27 cellular contexts compared by ENCODE assay signal in genomic region chr5:52712354-52712753, GRCh38.
DNase-seq lines count a peak whose midpoint lies in the region; ATAC-seq and FAIRE-seq lines count a peak whose summit lies in the region.
"Had no signal": no experiment of that assay in that cellular context is flagged by ENCODE, and none has a peak within 500 bp of the region (broad histone marks: within the 10 kb centered on the region; RNA-seq: fewer than 3 reads in every experiment).

No MANE protein-coding gene starts in this region.

- peaks cover 4 to 6% of the 10 kb centered on the region in 2 donors for H3K9me3 Mint-ChIP-seq in activated T-cell treated with anti-CD3 and anti-CD28 coated beads, Interleukin-2, amount 50 U/mL, for 72 hours
- no peaks in the 10 kb centered on the region for H3K9me3 Mint-ChIP-seq in stimulated activated effector memory CD8-positive, alpha-beta T cell treated with anti-CD3 and anti-CD28 coated beads, Interleukin-12 subunit alpha, Interleukin-12 subunit beta, amount 100 ng/mL, for 72 hours

- ATAC-seq in activated T-cell treated with anti-CD3 and anti-CD28 coated beads, Interleukin-2, amount 50 U/mL, for 72 hours (replicated peaks in 1 of 2), result peak; percentile 45 to 52
- ATAC-seq in stimulated activated effector memory CD8-positive, alpha-beta T cell treated with anti-CD3 and anti-CD28 coated beads, Interleukin-12 subunit alpha, Interleukin-12 subunit beta, amount 100 ng/mL, for 72 hours, result peak; percentile 70
- ATAC-seq in HG02938 (IDR thresholded peaks at IDR 0.05; ENCODE audit: unreplicated experiment) (no peak), GM19455 (IDR thresholded peaks at IDR 0.05; ENCODE audit: unreplicated experiment) (no peak)
- ATAC-seq: GM23338, K562, PC-3 had no signal

- peaks cover 5% of the 10 kb centered on the region for H3K27me3 Mint-ChIP-seq in activated T-cell treated with anti-CD3 and anti-CD28 coated beads, Interleukin-2, amount 50 U/mL, for 72 hours (ENCODE audit: low read depth)

- peaks cover 14% of the 10 kb centered on the region for H3K4me1 Mint-ChIP-seq in activated T-cell treated with anti-CD3 and anti-CD28 coated beads, Interleukin-2, amount 50 U/mL, for 72 hours (ENCODE audit: low read depth)
- H3K4me1 Mint-ChIP-seq in stimulated activated effector memory CD8-positive, alpha-beta T cell treated with anti-CD3 and anti-CD28 coated beads, Interleukin-12 subunit alpha, Interleukin-12 subunit beta, amount 100 ng/mL, for 72 hours, result peaks cover 29% of the 10 kb centered on the region
- H3K4me1 Mint-ChIP-seq: GM23338, H9 had no signal

- peak; percentile 45 for FAIRE-seq in colon (lab: Jason Lieb, UNC)
- FAIRE-seq: A204.1, G401.6, HTR-8/SVneo, K562 had no signal

- H3K27ac ChIP-seq in KOPT-K1 (ENCODE audit: low read depth, low read length, poor library complexity, severe bottlenecking), result peak overlapping the region; percentile 51
- H3K27ac ChIP-seq: BLaER1 had no signal

- H3K27ac Mint-ChIP-seq in activated T-cell treated with anti-CD3 and anti-CD28 coated beads, Interleukin-2, amount 50 U/mL, for 72 hours, result no peak overlapping the region
- no peak overlapping the region for H3K27ac Mint-ChIP-seq in stimulated activated effector memory CD8-positive, alpha-beta T cell treated with anti-CD3 and anti-CD28 coated beads, Interleukin-12 subunit alpha, Interleukin-12 subunit beta, amount 100 ng/mL, for 72 hours
- H3K27ac Mint-ChIP-seq: GM23338, H9 had no signal

- H3K4me3 Mint-ChIP-seq in activated T-cell treated with anti-CD3 and anti-CD28 coated beads, Interleukin-2, amount 50 U/mL, for 72 hours, result no peak overlapping the region
- H3K4me3 Mint-ChIP-seq in stimulated activated effector memory CD8-positive, alpha-beta T cell treated with anti-CD3 and anti-CD28 coated beads, Interleukin-12 subunit alpha, Interleukin-12 subunit beta, amount 100 ng/mL, for 72 hours, result no peak overlapping the region
- H3K4me3 Mint-ChIP-seq: CD4-positive, CD25-positive, alpha-beta regulatory T cell; GM23338; H9 had no signal

- no peaks in the 10 kb centered on the region for H3K36me3 ChIP-seq in KOPT-K1 (ENCODE audit: insufficient read depth, low read length)
- H3K36me3 ChIP-seq: BLaER1 had no signal

- peaks cover 2 to 6% of the 10 kb centered on the region in 2 donors for H3K36me3 Mint-ChIP-seq in activated T-cell treated with anti-CD3 and anti-CD28 coated beads, Interleukin-2, amount 50 U/mL, for 72 hours (ENCODE audit: insufficient read depth in 2 of 2)
- H3K36me3 Mint-ChIP-seq in stimulated activated effector memory CD8-positive, alpha-beta T cell treated with anti-CD3 and anti-CD28 coated beads, Interleukin-12 subunit alpha, Interleukin-12 subunit beta, amount 100 ng/mL, for 72 hours, result no peaks in the 10 kb centered on the region
- H3K36me3 Mint-ChIP-seq: CD4-positive, CD25-positive, alpha-beta regulatory T cell had no signal

- no peak for DNase-seq in activated T-cell treated with anti-CD3 and anti-CD28 coated beads, Interleukin-2, amount 50 U/mL, for 72 hours
- DNase-seq in activated T-cell treated with anti-CD3 and anti-CD28 coated beads, Interleukin-2, amount 50 U/mL, for 1 hour, result no peak
- DNase-seq in stimulated activated effector memory CD8-positive, alpha-beta T cell treated with anti-CD3 and anti-CD28 coated beads, Interleukin-12 subunit alpha, Interleukin-12 subunit beta, amount 100 ng/mL, for 72 hours (ENCODE audit: low spot score in 2 of 2), result no peak
- DNase-seq: CD4-positive, CD25-positive, alpha-beta regulatory T cell; COR-L47; DMS53; H9; MV-4-11; NCI-H1105; NCI-H146; NCI-H1930; NCI-H2107; NCI-H446; NCI-H524 treated with DMSO at 0.1 percent for 48 hours; NCI-H774; NK-92 treated with Interleukin-12 subunit alpha and Interleukin-12 subunit beta, amount 100 ng/mL, for 24 hours; PC-3 had no signal

- peaks cover 33% of the 10 kb centered on the region for H3K9me3 ChIP-seq in KOPT-K1 (ENCODE audit: insufficient read depth, low read length, poor library complexity, severe bottlenecking)
- H3K9me3 ChIP-seq: BLaER1 had no signal

Comparison
In these comparisons a context has a peak if more than half of its experiments do, and no peak if none do; other contexts are left out.
1. ATAC-seq: peak in activated T-cell treated with anti-CD3 and anti-CD28 coated beads, Interleukin-2, amount 50 U/mL, for 72 hours (2 of 2) and stimulated activated effector memory CD8-positive, alpha-beta T cell treated with anti-CD3 and anti-CD28 coated beads, Interleukin-12 subunit alpha, Interleukin-12 subunit beta, amount 100 ng/mL, for 72 hours (single experiment); none in HG02938 (single experiment) and GM19455 (single experiment).